In genomic region chr1:77888429-77889239, GRCh38 we compare ENCODE assay signal across 8 cellular contexts. TPM values are rescaled to one million over a fixed set of nuclear protein-coding genes. Genes with fewer than 3 reads are reported as not detected.
DNase-seq lines count a peak whose midpoint lies in the region; ATAC-seq, FAIRE-seq and TF ChIP-seq lines count a peak whose summit lies in the region.

Gene NEXN (plus strand): TSS chr1:77888624. CDS start chr1:77916107, 27,483 bp downstream.

- DNase-seq in GM19238 (ENCODE audit: insufficient read length, low spot score) (peak; percentile 22), HTR-8/SVneo (ENCODE audit: insufficient read length, low spot score) (peak; percentile 31), endodermal cell (peak; percentile 92), lower lobe of right lung (peak; percentile 68), NCI-H2081 treated with DMSO at 0.1 percent for 48 hours (lab: John Stamatoyannopoulos, UW) (no peak)
- DNase-seq in activated CD4-positive, alpha-beta T cell treated with anti-CD3 and anti-CD28 coated beads for 48 hours, result peak; percentile 22
- peak; percentile 45 for DNase-seq in stimulated activated CD8-positive, alpha-beta memory T cell treated with anti-CD3 and anti-CD28 coated beads, Interleukin-4, amount 100 ng/mL, for 48 hours

- WGBS in endodermal cell (ENCODE audit: insufficient coverage in 1 of 2, insufficient read length in 1 of 2), 2 experiments, result 0% methylated on average over 14 to 62 of the region's 62 CpGs

- H4K20me1 ChIP-seq in BLaER1, result peaks cover 12% of the 10 kb centered on the region

- H3K9ac ChIP-seq in BLaER1 (no peak within 1 kb of the TSS), endodermal cell (ENCODE audit: extremely low read depth, low read length, poor library complexity, severe bottlenecking) (peak within 1 kb of the TSS; percentile 85)

- H3K27ac Mint-ChIP-seq in endodermal cell, result peak within 1 kb of the TSS; percentile 92

- no peak for FAIRE-seq in HTR-8/SVneo (lab: Jason Lieb, UNC)

- H3K36me3 ChIP-seq in BLaER1 (no peaks in the 10 kb centered on the region), endodermal cell (ENCODE audit: control insufficient read depth, insufficient read depth, low read length) (peaks cover 23% of the 10 kb centered on the region), lower lobe of right lung (no peaks in the 10 kb centered on the region)

- H3K4me3 Mint-ChIP-seq in endodermal cell, result peak within 1 kb of the TSS; percentile 88

- H3K4me3 ChIP-seq in BLaER1, result peak within 1 kb of the TSS; percentile 45; the same call in 1 of the 2 replicates
- H3K4me3 ChIP-seq in endodermal cell (ENCODE audit: low read length), result peak within 1 kb of the TSS; percentile 88
- peak within 1 kb of the TSS; percentile 82 for H3K4me3 ChIP-seq in lower lobe of right lung

- peaks cover 4% of the 10 kb centered on the region for H3K9me3 Mint-ChIP-seq in endodermal cell

- H3K27ac ChIP-seq in BLaER1 (no peak within 1 kb of the TSS), endodermal cell (ENCODE audit: low read depth, low read length) (peak within 1 kb of the TSS; percentile 89), lower lobe of right lung (peak within 1 kb of the TSS; percentile 90)

- peaks cover 8% of the 10 kb centered on the region for H3K27me3 Mint-ChIP-seq in endodermal cell (ENCODE audit: insufficient read depth)

- H3K27me3 ChIP-seq in BLaER1 (peaks cover 46% of the 10 kb centered on the region), endodermal cell (ENCODE audit: control insufficient read depth, insufficient read depth, low read length, poor library complexity, severe bottlenecking) (no peaks in the 10 kb centered on the region), lower lobe of right lung (ENCODE audit: low read depth) (no peaks in the 10 kb centered on the region)

- TF ChIP-seq CTCF in endodermal cell (conservative IDR thresholded peaks at IDR 0.05) (no peak), lower lobe of right lung (IDR thresholded peaks at IDR 0.05) (no peak)

- intact Hi-C loops in lower lobe of right lung (cut with DNase I), result no loop called here

- peaks cover 5% of the 10 kb centered on the region for H3K36me3 Mint-ChIP-seq in endodermal cell (ENCODE audit: low read depth)

- peaks cover 13% of the 10 kb centered on the region for H3K4me1 Mint-ChIP-seq in endodermal cell

- H3K4me2 ChIP-seq in BLaER1, result peak within 1 kb of the TSS; percentile 58

- peaks cover 13% of the 10 kb centered on the region for H3K9me3 ChIP-seq in BLaER1
- no peaks in the 10 kb centered on the region for H3K9me3 ChIP-seq in endodermal cell (ENCODE audit: control insufficient read depth, low read length)
- no peaks in the 10 kb centered on the region for H3K9me3 ChIP-seq in lower lobe of right lung

- peak; percentile 85 to 87 for ATAC-seq in lower lobe of right lung

- H3K4me1 ChIP-seq in BLaER1 (peaks cover 9% of the 10 kb centered on the region; the same call in 1 of the 2 replicates), endodermal cell (ENCODE audit: control insufficient read depth, insufficient read depth, low read length) (no peaks in the 10 kb centered on the region), lower lobe of right lung (peaks cover 4% of the 10 kb centered on the region)

RNA-seq across cellular contexts. Expression of gene NEXN, which starts in this region (rescaled TPM):
- total RNA-seq in endodermal cell, result 1 to 10 TPM; 5.7 TPM
- polyA plus RNA-seq in endodermal cell (2013, experiment 1 of 2), result 5.2 TPM
- 6.8 TPM for polyA plus RNA-seq in endodermal cell (2013, experiment 2 of 2)
- total RNA-seq in lower lobe of right lung, result 16.5 TPM
